Comparison of ENCODE assay signal across 32 cellular contexts in the genomic region with DNA sequence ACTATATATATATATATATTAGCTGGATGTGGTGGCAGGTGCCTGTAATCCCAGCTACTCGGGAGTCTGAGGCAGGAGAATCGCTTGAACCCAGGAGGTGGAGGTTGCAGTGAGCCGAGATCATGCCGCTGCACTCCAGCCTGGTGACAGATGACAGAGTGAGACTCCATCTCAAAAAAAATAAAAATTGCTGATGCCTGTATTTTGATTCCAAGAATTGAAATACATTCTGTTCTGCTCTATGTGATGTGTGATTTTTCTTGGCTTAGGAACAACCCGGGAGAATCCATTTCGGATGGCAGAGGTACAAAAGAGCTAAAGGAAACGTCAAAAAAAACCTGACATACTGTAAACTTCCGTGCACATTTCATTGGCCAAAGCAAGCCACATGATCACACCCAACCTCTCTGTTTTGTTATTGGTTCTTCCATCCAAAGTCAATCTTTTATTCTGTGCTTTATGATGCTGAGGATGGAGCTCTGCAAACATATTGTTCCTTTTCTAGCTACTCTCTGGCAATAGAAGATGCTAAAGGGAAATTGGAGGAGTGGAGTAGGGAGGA.
"Had no signal": no experiment of that assay in that cellular context is flagged by ENCODE, and none has a peak within 500 bp of the region (broad histone marks: within the 10 kb centered on the region; RNA-seq: fewer than 3 reads in every experiment).

No MANE protein-coding gene starts in this region.

- H3K27ac Mint-ChIP-seq: activated CD4-positive, alpha-beta T cell treated with anti-CD3 and anti-CD28 coated beads, Interleukin-2, amount 10 ng/mL, durations not matched to agents 24 days and 14 days; activated CD8-positive, alpha-beta T cell treated with anti-CD3 and anti-CD28 coated beads for 36 hours; activated naive CD4-positive, alpha-beta T cell treated with anti-CD3 and anti-CD28 coated beads, Interleukin-2, amount 50 U/mL, for 24 hours; activated T-cell treated with anti-CD3 and anti-CD28 coated beads, Interleukin-2, amount 50 U/mL, for 24 hours; activated T-helper 2 cell treated with anti-CD3 and anti-CD28 coated beads, Interferon-gamma antibody, Interleukin-2, Interleukin-4, amounts not matched to agents 10 μg/mL and 5 μg/mL and 100 μg/mL, durations not matched to agents 14 hours and 24 hours and 36 hours had no signal

- H3K4me1 Mint-ChIP-seq: activated CD4-positive, alpha-beta T cell treated with anti-CD3 and anti-CD28 coated beads, Interleukin-2, amount 10 ng/mL, durations not matched to agents 24 days and 14 days; activated naive CD4-positive, alpha-beta T cell treated with anti-CD3 and anti-CD28 coated beads, Interleukin-2, amount 50 U/mL, for 24 hours had no signal

- H3K36me3 ChIP-seq: adrenal gland, breast epithelium, WERI-Rb-1 had no signal

- H3K36me3 Mint-ChIP-seq: activated naive CD4-positive, alpha-beta T cell treated with anti-CD3 and anti-CD28 coated beads, Interleukin-2, amount 50 U/mL, for 24 hours had no signal

- DNase-seq: activated CD4-positive, alpha-beta T cell treated with anti-CD3 and anti-CD28 coated beads, Interleukin-2, amount 10 ng/mL, durations not matched to agents 24 days and 14 days; activated CD4-positive, alpha-beta T cell treated with anti-CD3 and anti-CD28 coated beads, Interleukin-2, amount 50 U/mL, for 4 hours; activated CD8-positive, alpha-beta T cell treated with anti-CD3 and anti-CD28 coated beads for 36 hours; activated gamma-delta T cell; activated naive CD4-positive, alpha-beta T cell treated with Interleukin-2 at 50 U/mL for 16 hours; activated T-cell treated with anti-CD3 and anti-CD28 coated beads, Interleukin-2, amount 50 U/mL, for 24 hours; adrenal gland; body of pancreas; NCI-H1105; NCI-H1417 treated with DMSO at 0.1 percent for 48 hours; NCI-H187 treated with DMSO at 0.1 percent for 48 hours; NCI-H2081; NCI-H226; NCI-H446 treated with DMSO at 0.1 percent for 48 hours; NCI-H524; NCI-H69; NCI-H82; PC-9; SIG-M5; SW 1271; T-helper 1 cell; T-helper 2 cell; T-helper 9 cell; WERI-Rb-1 had no signal

- ATAC-seq: activated CD8-positive, alpha-beta T cell treated with anti-CD3 and anti-CD28 coated beads for 36 hours; body of pancreas; Right ventricle myocardium inferior had no signal

- FAIRE-seq: astrocyte, RCC 7860 had no signal

- H3K27ac ChIP-seq: adrenal gland, body of pancreas, breast epithelium, KMS-11, PC-9, RWPE1, WERI-Rb-1 had no signal

- H3K4me3 Mint-ChIP-seq: activated CD4-positive, alpha-beta T cell treated with anti-CD3 and anti-CD28 coated beads, Interleukin-2, amount 10 ng/mL, durations not matched to agents 24 days and 14 days; activated CD8-positive, alpha-beta T cell treated with anti-CD3 and anti-CD28 coated beads for 36 hours; activated naive CD4-positive, alpha-beta T cell treated with anti-CD3 and anti-CD28 coated beads, Interleukin-2, amount 50 U/mL, for 24 hours; activated T-cell treated with anti-CD3 and anti-CD28 coated beads, Interleukin-2, amount 50 U/mL, for 24 hours had no signal

- H3K9ac ChIP-seq: KMS-11 had no signal

- H2AFZ ChIP-seq: PC-9 had no signal

- H3K27me3 Mint-ChIP-seq: activated CD4-positive, alpha-beta T cell treated with anti-CD3 and anti-CD28 coated beads, Interleukin-2, amount 10 ng/mL, durations not matched to agents 24 days and 14 days; activated CD8-positive, alpha-beta T cell treated with anti-CD3 and anti-CD28 coated beads for 36 hours; activated naive CD4-positive, alpha-beta T cell treated with anti-CD3 and anti-CD28 coated beads, Interleukin-2, amount 50 U/mL, for 24 hours; activated T-cell treated with anti-CD3 and anti-CD28 coated beads, Interleukin-2, amount 50 U/mL, for 24 hours had no signal

- H3K4me3 ChIP-seq: adrenal gland, body of pancreas, breast epithelium, PC-9 had no signal

- H3K27me3 ChIP-seq: adrenal gland, body of pancreas, breast epithelium had no signal

- H3K9me3 ChIP-seq: adrenal gland, body of pancreas, breast epithelium had no signal

- H3K4me2 ChIP-seq: KMS-11, PC-9 had no signal

- H3K4me1 ChIP-seq: adrenal gland, body of pancreas, breast epithelium had no signal

- H3K9me3 Mint-ChIP-seq: activated CD4-positive, alpha-beta T cell treated with anti-CD3 and anti-CD28 coated beads, Interleukin-2, amount 10 ng/mL, durations not matched to agents 24 days and 14 days; activated naive CD4-positive, alpha-beta T cell treated with anti-CD3 and anti-CD28 coated beads, Interleukin-2, amount 50 U/mL, for 24 hours; activated T-helper 2 cell treated with anti-CD3 and anti-CD28 coated beads, Interferon-gamma antibody, Interleukin-2, Interleukin-4, amounts not matched to agents 10 μg/mL and 5 μg/mL and 100 μg/mL, durations not matched to agents 14 hours and 24 hours and 36 hours had no signal
